Comparison of ENCODE assay signal across 1 cellular context in the genomic region with DNA sequence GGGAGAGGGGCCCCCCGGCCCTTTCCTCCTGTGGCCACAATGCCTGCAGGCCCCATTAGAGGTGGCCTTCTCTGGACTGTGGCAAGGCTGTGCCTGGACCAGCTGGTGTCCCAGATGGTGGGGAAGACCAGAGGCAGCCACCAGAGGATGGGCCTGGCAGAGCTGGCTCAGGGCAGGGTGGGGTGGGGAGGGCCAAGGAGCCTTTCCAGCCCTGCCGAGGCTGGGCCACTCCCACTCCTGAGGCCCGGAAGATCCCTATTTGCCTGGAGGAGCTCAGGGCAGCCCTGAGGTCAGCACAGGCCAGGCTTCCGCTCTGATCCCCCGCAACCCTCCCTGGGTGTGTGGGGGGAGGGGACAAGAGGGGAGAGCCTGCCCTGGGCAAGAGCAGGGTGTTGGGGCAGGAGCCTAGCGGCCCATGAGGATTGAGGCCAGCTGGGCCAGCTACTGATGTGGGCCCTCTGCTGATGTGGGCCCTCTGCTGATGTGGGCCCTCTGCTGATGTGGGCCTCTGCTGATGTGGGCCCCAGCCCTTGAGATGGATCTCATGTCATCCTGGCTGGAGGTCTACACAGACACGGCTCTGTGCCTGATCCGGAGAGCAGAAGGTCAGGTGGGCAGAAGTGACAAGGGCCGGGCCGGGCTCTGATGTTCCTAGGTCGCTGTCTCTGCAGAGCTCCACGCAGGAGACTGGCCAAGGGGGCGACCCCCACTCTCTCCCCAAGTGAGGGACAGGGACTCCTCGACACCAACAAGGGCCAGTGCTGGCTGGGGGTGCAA.
TF ChIP-seq lines count a peak whose summit lies in the region.

No MANE protein-coding gene starts in this region.

TF ChIP-seq in K562, 482 proteins besides CTCF, POLR2A, EP300 and RAD21 (continued from another document and continues in another):
- TF ChIP-seq, protein P1, sequence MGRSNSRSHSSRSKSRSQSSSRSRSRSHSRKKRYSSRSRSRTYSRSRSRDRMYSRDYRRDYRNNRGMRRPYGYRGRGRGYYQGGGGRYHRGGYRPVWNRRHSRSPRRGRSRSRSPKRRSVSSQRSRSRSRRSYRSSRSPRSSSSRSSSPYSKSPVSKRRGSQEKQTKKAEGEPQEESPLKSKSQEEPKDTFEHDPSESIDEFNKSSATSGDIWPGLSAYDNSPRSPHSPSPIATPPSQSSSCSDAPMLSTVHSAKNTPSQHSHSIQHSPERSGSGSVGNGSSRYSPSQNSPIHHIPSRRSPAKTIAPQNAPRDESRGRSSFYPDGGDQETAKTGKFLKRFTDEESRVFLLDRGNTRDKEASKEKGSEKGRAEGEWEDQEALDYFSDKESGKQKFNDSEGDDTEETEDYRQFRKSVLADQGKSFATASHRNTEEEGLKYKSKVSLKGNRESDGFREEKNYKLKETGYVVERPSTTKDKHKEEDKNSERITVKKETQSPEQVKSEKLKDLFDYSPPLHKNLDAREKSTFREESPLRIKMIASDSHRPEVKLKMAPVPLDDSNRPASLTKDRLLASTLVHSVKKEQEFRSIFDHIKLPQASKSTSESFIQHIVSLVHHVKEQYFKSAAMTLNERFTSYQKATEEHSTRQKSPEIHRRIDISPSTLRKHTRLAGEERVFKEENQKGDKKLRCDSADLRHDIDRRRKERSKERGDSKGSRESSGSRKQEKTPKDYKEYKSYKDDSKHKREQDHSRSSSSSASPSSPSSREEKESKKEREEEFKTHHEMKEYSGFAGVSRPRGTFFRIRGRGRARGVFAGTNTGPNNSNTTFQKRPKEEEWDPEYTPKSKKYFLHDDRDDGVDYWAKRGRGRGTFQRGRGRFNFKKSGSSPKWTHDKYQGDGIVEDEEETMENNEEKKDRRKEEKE (IDR thresholded peaks at IDR 0.05; ENCODE audit: borderline replicate concordance in 1 of 2, control insufficient read depth in 1 of 2, low read depth in 2 of 2, low read length in 1 of 2) = no peak
- TF ChIP-seq NFE2L1 (tag; IDR thresholded peaks at IDR 0.05; ENCODE audit: borderline replicate concordance, low read depth) (no peak), ZNF174 (CRISPR knock-in tag; IDR thresholded peaks at IDR 0.05) (no peak), MCM7 (IDR thresholded peaks at IDR 0.05) (no peak), KAT8 (IDR thresholded peaks at IDR 0.05; ENCODE audit: low read depth) (no peak), ZNF445 (CRISPR knock-in tag; IDR thresholded peaks at IDR 0.05; ENCODE audit: low read depth) (no peak), SMAD1 (IDR thresholded peaks at IDR 0.05; ENCODE audit: low read depth, low read length, partially characterized antibody) (no peak), RBFOX2 (IDR thresholded peaks at IDR 0.05; ENCODE audit: low read depth, low read length) (peak; percentile 58; the same call in 1 of the 2 replicates), KLF6 (CRISPR knock-in tag; IDR thresholded peaks at IDR 0.05; ENCODE audit: borderline replicate concordance) (no peak), HEY1 (CRISPR knock-in tag; IDR thresholded peaks at IDR 0.05; ENCODE audit: borderline replicate concordance) (no peak), ZNF146 (CRISPR knock-in tag; IDR thresholded peaks at IDR 0.05; ENCODE audit: unreplicated experiment) (no peak), PHB2 (IDR thresholded peaks at IDR 0.05; ENCODE audit: low read depth) (no peak), BMI1 (IDR thresholded peaks at IDR 0.05; ENCODE audit: low read length) (no peak), PML (IDR thresholded peaks at IDR 0.05; ENCODE audit: low read length) (no peak), NFYB (IDR thresholded peaks at IDR 0.05; ENCODE audit: extremely low read depth, insufficient read length) (no peak), HMGN3 (IDR thresholded peaks at IDR 0.05; ENCODE audit: borderline replicate concordance, extremely low read depth, insufficient read length, low read depth, low read length) (peak; percentile 19), ZNF197 (CRISPR knock-in tag; IDR thresholded peaks at IDR 0.05; ENCODE audit: low read depth) (no peak), CREM (IDR thresholded peaks at IDR 0.05; ENCODE audit: low read depth) (peak; percentile 54), ZNF347 (CRISPR knock-in tag; IDR thresholded peaks at IDR 0.05; ENCODE audit: low read depth) (no peak), SNRNP70 (optimal IDR thresholded peaks at IDR 0.05; ENCODE audit: low read depth, low read length) (no peak), EP400 (IDR thresholded peaks at IDR 0.05) (no peak), KLF10 (CRISPR knock-in tag; IDR thresholded peaks at IDR 0.05) (no peak), HOXB6 (CRISPR knock-in tag; IDR thresholded peaks at IDR 0.05; ENCODE audit: borderline replicate concordance) (no peak), RBM17 (IDR thresholded peaks at IDR 0.05; ENCODE audit: borderline replicate concordance, low read depth, low read length) (no peak), CREB1 (IDR thresholded peaks at IDR 0.05) (no peak), CREB1 (CRISPR knock-in tag; IDR thresholded peaks at IDR 0.05) (no peak)
- TF ChIP-seq, protein P2, sequence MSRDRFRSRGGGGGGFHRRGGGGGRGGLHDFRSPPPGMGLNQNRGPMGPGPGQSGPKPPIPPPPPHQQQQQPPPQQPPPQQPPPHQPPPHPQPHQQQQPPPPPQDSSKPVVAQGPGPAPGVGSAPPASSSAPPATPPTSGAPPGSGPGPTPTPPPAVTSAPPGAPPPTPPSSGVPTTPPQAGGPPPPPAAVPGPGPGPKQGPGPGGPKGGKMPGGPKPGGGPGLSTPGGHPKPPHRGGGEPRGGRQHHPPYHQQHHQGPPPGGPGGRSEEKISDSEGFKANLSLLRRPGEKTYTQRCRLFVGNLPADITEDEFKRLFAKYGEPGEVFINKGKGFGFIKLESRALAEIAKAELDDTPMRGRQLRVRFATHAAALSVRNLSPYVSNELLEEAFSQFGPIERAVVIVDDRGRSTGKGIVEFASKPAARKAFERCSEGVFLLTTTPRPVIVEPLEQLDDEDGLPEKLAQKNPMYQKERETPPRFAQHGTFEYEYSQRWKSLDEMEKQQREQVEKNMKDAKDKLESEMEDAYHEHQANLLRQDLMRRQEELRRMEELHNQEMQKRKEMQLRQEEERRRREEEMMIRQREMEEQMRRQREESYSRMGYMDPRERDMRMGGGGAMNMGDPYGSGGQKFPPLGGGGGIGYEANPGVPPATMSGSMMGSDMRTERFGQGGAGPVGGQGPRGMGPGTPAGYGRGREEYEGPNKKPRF (IDR thresholded peaks at IDR 0.05; ENCODE audit: low read depth, low read length) = no peak
- TF ChIP-seq, protein P3, sequence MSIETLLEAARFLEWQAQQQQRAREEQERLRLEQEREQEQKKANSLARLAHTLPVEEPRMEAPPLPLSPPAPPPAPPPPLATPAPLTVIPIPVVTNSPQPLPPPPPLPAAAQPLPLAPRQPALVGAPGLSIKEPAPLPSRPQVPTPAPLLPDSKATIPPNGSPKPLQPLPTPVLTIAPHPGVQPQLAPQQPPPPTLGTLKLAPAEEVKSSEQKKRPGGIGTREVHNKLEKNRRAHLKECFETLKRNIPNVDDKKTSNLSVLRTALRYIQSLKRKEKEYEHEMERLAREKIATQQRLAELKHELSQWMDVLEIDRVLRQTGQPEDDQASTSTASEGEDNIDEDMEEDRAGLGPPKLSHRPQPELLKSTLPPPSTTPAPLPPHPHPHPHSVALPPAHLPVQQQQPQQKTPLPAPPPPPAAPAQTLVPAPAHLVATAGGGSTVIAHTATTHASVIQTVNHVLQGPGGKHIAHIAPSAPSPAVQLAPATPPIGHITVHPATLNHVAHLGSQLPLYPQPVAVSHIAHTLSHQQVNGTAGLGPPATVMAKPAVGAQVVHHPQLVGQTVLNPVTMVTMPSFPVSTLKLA (conservative IDR thresholded peaks at IDR 0.05) = no peak
- TF ChIP-seq, protein P4, sequence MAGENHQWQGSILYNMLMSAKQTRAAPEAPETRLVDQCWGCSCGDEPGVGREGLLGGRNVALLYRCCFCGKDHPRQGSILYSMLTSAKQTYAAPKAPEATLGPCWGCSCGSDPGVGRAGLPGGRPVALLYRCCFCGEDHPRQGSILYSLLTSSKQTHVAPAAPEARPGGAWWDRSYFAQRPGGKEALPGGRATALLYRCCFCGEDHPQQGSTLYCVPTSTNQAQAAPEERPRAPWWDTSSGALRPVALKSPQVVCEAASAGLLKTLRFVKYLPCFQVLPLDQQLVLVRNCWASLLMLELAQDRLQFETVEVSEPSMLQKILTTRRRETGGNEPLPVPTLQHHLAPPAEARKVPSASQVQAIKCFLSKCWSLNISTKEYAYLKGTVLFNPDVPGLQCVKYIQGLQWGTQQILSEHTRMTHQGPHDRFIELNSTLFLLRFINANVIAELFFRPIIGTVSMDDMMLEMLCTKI (IDR thresholded peaks at IDR 0.05; ENCODE audit: partially characterized antibody) = no peak
- TF ChIP-seq, protein P5, sequence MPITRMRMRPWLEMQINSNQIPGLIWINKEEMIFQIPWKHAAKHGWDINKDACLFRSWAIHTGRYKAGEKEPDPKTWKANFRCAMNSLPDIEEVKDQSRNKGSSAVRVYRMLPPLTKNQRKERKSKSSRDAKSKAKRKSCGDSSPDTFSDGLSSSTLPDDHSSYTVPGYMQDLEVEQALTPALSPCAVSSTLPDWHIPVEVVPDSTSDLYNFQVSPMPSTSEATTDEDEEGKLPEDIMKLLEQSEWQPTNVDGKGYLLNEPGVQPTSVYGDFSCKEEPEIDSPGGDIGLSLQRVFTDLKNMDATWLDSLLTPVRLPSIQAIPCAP (CRISPR knock-in tag; IDR thresholded peaks at IDR 0.05; ENCODE audit: borderline replicate concordance) = no peak
- TF ChIP-seq, protein P6, sequence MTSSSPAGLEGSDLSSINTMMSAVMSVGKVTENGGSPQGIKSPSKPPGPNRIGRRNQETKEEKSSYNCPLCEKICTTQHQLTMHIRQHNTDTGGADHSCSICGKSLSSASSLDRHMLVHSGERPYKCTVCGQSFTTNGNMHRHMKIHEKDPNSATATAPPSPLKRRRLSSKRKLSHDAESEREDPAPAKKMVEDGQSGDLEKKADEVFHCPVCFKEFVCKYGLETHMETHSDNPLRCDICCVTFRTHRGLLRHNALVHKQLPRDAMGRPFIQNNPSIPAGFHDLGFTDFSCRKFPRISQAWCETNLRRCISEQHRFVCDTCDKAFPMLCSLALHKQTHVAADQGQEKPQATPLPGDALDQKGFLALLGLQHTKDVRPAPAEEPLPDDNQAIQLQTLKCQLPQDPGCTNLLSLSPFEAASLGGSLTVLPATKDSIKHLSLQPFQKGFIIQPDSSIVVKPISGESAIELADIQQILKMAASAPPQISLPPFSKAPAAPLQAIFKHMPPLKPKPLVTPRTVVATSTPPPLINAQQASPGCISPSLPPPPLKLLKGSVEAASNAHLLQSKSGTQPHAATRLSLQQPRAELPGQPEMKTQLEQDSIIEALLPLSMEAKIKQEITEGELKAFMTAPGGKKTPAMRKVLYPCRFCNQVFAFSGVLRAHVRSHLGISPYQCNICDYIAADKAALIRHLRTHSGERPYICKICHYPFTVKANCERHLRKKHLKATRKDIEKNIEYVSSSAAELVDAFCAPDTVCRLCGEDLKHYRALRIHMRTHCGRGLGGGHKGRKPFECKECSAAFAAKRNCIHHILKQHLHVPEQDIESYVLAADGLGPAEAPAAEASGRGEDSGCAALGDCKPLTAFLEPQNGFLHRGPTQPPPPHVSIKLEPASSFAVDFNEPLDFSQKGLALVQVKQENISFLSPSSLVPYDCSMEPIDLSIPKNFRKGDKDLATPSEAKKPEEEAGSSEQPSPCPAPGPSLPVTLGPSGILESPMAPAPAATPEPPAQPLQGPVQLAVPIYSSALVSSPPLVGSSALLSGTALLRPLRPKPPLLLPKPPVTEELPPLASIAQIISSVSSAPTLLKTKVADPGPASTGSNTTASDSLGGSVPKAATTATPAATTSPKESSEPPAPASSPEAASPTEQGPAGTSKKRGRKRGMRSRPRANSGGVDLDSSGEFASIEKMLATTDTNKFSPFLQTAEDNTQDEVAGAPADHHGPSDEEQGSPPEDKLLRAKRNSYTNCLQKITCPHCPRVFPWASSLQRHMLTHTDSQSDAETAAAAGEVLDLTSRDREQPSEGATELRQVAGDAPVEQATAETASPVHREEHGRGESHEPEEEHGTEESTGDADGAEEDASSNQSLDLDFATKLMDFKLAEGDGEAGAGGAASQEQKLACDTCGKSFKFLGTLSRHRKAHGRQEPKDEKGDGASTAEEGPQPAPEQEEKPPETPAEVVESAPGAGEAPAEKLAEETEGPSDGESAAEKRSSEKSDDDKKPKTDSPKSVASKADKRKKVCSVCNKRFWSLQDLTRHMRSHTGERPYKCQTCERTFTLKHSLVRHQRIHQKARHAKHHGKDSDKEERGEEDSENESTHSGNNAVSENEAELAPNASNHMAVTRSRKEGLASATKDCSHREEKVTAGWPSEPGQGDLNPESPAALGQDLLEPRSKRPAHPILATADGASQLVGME (CRISPR knock-in tag; IDR thresholded peaks at IDR 0.05) = no peak
- TF ChIP-seq, protein P7, sequence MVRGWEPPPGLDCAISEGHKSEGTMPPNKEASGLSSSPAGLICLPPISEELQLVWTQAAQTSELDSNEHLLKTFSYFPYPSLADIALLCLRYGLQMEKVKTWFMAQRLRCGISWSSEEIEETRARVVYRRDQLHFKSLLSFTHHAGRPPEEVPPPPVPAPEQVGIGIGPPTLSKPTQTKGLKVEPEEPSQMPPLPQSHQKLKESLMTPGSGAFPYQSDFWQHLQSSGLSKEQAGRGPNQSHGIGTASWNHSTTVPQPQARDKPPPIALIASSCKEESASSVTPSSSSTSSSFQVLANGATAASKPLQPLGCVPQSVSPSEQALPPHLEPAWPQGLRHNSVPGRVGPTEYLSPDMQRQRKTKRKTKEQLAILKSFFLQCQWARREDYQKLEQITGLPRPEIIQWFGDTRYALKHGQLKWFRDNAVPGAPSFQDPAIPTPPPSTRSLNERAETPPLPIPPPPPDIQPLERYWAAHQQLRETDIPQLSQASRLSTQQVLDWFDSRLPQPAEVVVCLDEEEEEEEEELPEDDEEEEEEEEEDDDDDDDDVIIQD (CRISPR knock-in tag; IDR thresholded peaks at IDR 0.05) = no peak
- TF ChIP-seq, protein P8, sequence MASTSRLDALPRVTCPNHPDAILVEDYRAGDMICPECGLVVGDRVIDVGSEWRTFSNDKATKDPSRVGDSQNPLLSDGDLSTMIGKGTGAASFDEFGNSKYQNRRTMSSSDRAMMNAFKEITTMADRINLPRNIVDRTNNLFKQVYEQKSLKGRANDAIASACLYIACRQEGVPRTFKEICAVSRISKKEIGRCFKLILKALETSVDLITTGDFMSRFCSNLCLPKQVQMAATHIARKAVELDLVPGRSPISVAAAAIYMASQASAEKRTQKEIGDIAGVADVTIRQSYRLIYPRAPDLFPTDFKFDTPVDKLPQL (IDR thresholded peaks at IDR 0.05; ENCODE audit: extremely low read depth, insufficient read length) = no peak
- TF ChIP-seq, protein P9, sequence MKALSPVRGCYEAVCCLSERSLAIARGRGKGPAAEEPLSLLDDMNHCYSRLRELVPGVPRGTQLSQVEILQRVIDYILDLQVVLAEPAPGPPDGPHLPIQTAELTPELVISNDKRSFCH (CRISPR knock-in tag; IDR thresholded peaks at IDR 0.05) = no peak
- TF ChIP-seq, protein P9 (tag; IDR thresholded peaks at IDR 0.05) = peak; percentile 66; the same call in 1 of the 2 replicates
- TF ChIP-seq, protein P10, sequence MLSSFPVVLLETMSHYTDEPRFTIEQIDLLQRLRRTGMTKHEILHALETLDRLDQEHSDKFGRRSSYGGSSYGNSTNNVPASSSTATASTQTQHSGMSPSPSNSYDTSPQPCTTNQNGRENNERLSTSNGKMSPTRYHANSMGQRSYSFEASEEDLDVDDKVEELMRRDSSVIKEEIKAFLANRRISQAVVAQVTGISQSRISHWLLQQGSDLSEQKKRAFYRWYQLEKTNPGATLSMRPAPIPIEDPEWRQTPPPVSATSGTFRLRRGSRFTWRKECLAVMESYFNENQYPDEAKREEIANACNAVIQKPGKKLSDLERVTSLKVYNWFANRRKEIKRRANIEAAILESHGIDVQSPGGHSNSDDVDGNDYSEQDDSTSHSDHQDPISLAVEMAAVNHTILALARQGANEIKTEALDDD (IDR thresholded peaks at IDR 0.05) = no peak
